8 cellular contexts compared by ENCODE assay signal in the genomic region with DNA sequence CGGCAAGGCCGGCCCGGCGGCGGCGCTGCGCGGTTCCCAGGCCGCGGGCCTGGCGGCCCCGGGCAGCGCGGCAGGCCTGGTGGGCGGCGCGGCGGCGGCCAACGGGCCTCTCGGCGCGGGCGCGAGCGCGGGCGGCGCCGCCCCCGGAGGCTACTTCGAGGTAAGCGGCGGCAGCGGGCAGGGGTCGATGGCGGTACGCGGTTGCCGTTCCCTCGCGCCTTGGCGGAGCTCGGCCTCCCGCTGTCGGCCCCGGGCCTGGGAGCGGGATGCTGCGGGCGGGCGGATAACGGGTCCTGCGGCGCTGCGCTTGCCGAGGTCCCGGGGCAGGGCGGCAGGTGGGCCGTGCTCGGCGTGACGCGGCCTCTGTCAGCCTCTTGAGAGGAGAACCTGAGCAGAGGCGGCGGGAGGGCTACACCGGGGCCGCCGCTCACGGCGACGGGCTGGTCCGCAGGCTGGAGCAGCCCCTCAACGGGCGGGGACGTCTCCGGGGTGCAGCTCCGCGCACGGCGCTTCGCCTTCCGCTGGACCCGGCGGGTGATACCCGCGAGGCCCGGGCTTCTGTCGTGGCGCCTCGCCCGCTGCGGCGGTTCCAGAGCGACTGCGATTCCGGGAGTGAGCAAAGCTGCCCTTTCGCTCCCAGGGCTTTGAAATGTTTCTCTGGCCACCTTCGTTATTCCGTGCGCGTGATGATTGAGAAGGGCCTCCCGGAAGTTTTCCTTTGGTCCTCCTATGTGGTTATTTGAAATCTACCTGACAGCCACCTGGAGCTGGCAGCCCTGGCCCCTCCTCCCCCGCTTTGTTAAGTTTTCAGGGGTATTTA. TPM values are rescaled to one million over a fixed set of nuclear protein-coding genes. Genes with fewer than 3 reads are reported as not detected.
DNase-seq lines count a peak whose midpoint lies in the region; ATAC-seq and TF ChIP-seq lines count a peak whose summit lies in the region.

No MANE protein-coding gene starts in this region.

- ATAC-seq in GM19023 (IDR thresholded peaks at IDR 0.05; ENCODE audit: unreplicated experiment), result peak; percentile 15
- ATAC-seq in HG03439 (IDR thresholded peaks at IDR 0.05; ENCODE audit: unreplicated experiment), result peak; percentile 25
- peak; percentile 47 to 48 for ATAC-seq in gastrocnemius medialis
- no peak for ATAC-seq in GM18520 (IDR thresholded peaks at IDR 0.05; ENCODE audit: unreplicated experiment)

- TF ChIP-seq POLR2A in gastrocnemius medialis (IDR thresholded peaks at IDR 0.05), result peak; percentile 43 to 60

- CTCF ChIA-PET in AG04449 (lab: Yijun Ruan, JAX), result interaction anchor here (1.2 kb wide), 1 partner anchor 9 kb away, joined by 4 read pairs; no protein-coding TSS in a partner anchor

- H3K4me1 ChIP-seq in iPS DF 6.9 (ENCODE audit: control insufficient read depth, insufficient read depth, low read length) (no peaks in the 10 kb centered on the region), gastrocnemius medialis (peaks cover 25 to 34% of the 10 kb centered on the region in 2 donors)

- H3K9me3 ChIP-seq in iPS DF 6.9 (ENCODE audit: control insufficient read depth, insufficient read depth, low read length), result no peaks in the 10 kb centered on the region
- no peaks in the 10 kb centered on the region for H3K9me3 ChIP-seq in gastrocnemius medialis

- intact Hi-C loops in gastrocnemius medialis (cut with DNase I; ENCODE audit: low total_unique reads), result loop anchor here (1.0 to 10.0 kb wide), 5 partner anchors 60 to 328 kb away; a partner anchor contains a TSS

- no peak for TF ChIP-seq CTCF in AG04449 (IDR thresholded peaks at IDR 0.05; ENCODE audit: insufficient read depth, low read length, missing control alignments)
- no peak for TF ChIP-seq CTCF in gastrocnemius medialis (IDR thresholded peaks at IDR 0.05 in 4 of 5, conservative IDR thresholded peaks at IDR 0.05 in 1 of 5)

- H3K36me3 ChIP-seq in iPS DF 6.9 (ENCODE audit: control insufficient read depth, insufficient read depth, low read length), result no peaks in the 10 kb centered on the region
- no peaks in the 10 kb centered on the region for H3K36me3 ChIP-seq in gastrocnemius medialis

- WGBS in iPS DF 6.9 (ENCODE audit: insufficient coverage, insufficient read length), result no CpG with 5 or more reads among the region's 103 CpGs

- no peaks in the 10 kb centered on the region for H3K27me3 ChIP-seq in iPS DF 6.9 (ENCODE audit: control insufficient read depth, insufficient read depth, low read length)
- H3K27me3 ChIP-seq in gastrocnemius medialis, result no peaks in the 10 kb centered on the region

- in situ Hi-C loops in gastrocnemius medialis (cut with MboI; ENCODE audit: low sequenced_read_pairs in 4 of 4), result no loop called here

- peak overlapping the region; percentile 59 for H3K27ac ChIP-seq in angular gyrus (ENCODE audit: low read depth, low read length)
- H3K27ac ChIP-seq in iPS DF 6.9 (ENCODE audit: low read length), result no peak overlapping the region
- peak overlapping the region; percentile 87 to 96 (median 90) for H3K27ac ChIP-seq in gastrocnemius medialis

- POLR2A ChIA-PET in AG04449 (lab: Yijun Ruan, JAX), result interaction anchor here (0.6 to 0.7 kb wide), 2 partner anchors 56 to 534 kb away, joined by 3 read pairs; no protein-coding TSS in a partner anchor

- peak overlapping the region; percentile 72 for H3K4me3 ChIP-seq in AG04449 (ENCODE audit: low read depth, low read length)
- H3K4me3 ChIP-seq in iPS DF 6.9 (ENCODE audit: low read length), result peak overlapping the region; percentile 73
- peak overlapping the region; percentile 67 to 99 (median 78) for H3K4me3 ChIP-seq in gastrocnemius medialis

- no peak for DNase-seq in AG04449 (ENCODE audit: low read depth, low spot score)
- DNase-seq in SW480 (ENCODE audit: low spot score), result peak; percentile 62
- DNase-seq in iPS DF 6.9 (ENCODE audit: low read depth, low spot score), result no peak
- DNase-seq in gastrocnemius medialis, result peak; percentile 14 to 46

RNA-seq across cellular contexts. Expression of a gene that starts 0.8 kb away (rescaled TPM):
- 10 to 100 TPM; 16.7 to 18.9 (median 18.0) TPM for total RNA-seq in gastrocnemius medialis

Comparison
In these comparisons a context has a peak if more than half of its experiments do, and no peak if none do; other contexts are left out.
1. DNase-seq: peak in SW480 (single experiment) and gastrocnemius medialis (2 of 2); none in AG04449 (single experiment) and iPS DF 6.9 (single experiment).
2. Peak in every context shown above with its lines, with median percentiles within 50 percentile points of each other: H3K4me3 ChIP-seq.